In genomic region chr6:108640104-108640503, GRCh38 we compare ENCODE assay signal across 22 cellular contexts.
"Had no signal": no experiment of that assay in that cellular context is flagged by ENCODE, and none has a peak within 500 bp of the region (broad histone marks: within the 10 kb centered on the region; RNA-seq: fewer than 3 reads in every experiment).

No MANE protein-coding gene starts in this region.

- H3K4me3 Mint-ChIP-seq: activated naive CD4-positive, alpha-beta T cell treated with anti-CD3 and anti-CD28 coated beads, Interleukin-2, amount 10 ng/mL, durations not matched to agents 7 days and 5 days; endodermal cell; nephron progenitor cell; stimulated activated naive CD8-positive, alpha-beta T cell treated with anti-CD3 and anti-CD28 coated beads, Interleukin-15, amount 100 ng/mL, for 72 hours had no signal

- H3K9me3 ChIP-seq: esophagus squamous epithelium, left lung, ovary, right lobe of liver, upper lobe of left lung had no signal

- H3K27ac ChIP-seq: esophagus squamous epithelium, left lung, ovary, right lobe of liver, VCaP had no signal

- H3K27ac Mint-ChIP-seq: activated naive CD4-positive, alpha-beta T cell treated with anti-CD3 and anti-CD28 coated beads, Interleukin-2, amount 10 ng/mL, durations not matched to agents 7 days and 5 days; endodermal cell; nephron progenitor cell; stimulated activated naive CD8-positive, alpha-beta T cell treated with anti-CD3 and anti-CD28 coated beads, Interleukin-15, amount 100 ng/mL, for 72 hours had no signal

- DNase-seq: activated CD4-positive, alpha-beta T cell treated with anti-CD3 and anti-CD28 coated beads for 4 hours; activated CD4-positive, alpha-beta T cell treated with anti-CD3 and anti-CD28 coated beads, Interleukin-2, amount 50 U/mL, for 48 hours; activated CD8-positive, alpha-beta memory T cell treated with anti-CD3 and anti-CD28 coated beads for 24 hours; activated effector memory CD4-positive, alpha-beta T cell treated with anti-CD3 and anti-CD28 coated beads, Interleukin-2, amount 50 U/mL, for 16 hours; activated naive CD4-positive, alpha-beta T cell treated with anti-CD3 and anti-CD28 coated beads, Interleukin-2, amount 10 ng/mL, durations not matched to agents 7 days and 5 days; amygdala; caudate nucleus; endodermal cell; esophagus squamous epithelium; foreskin melanocyte; left lung; nephron progenitor cell; ovary; right lobe of liver; stimulated activated CD4-positive, alpha-beta T cell treated with anti-CD3 and anti-CD28 coated beads, Interleukin-4, amount 100 ng/mL, for 1 hour; stimulated activated naive CD8-positive, alpha-beta T cell treated with anti-CD3 and anti-CD28 coated beads, Interleukin-15, amount 100 ng/mL, for 72 hours; substantia nigra; T-helper 9 cell; upper lobe of left lung had no signal

- H3K36me3 ChIP-seq: left lung, ovary, right lobe of liver, upper lobe of left lung had no signal

- H3K36me3 Mint-ChIP-seq: activated naive CD4-positive, alpha-beta T cell treated with anti-CD3 and anti-CD28 coated beads, Interleukin-2, amount 10 ng/mL, durations not matched to agents 7 days and 5 days had no signal

- H3K9me3 Mint-ChIP-seq: activated naive CD4-positive, alpha-beta T cell treated with anti-CD3 and anti-CD28 coated beads, Interleukin-2, amount 10 ng/mL, durations not matched to agents 7 days and 5 days; endodermal cell; nephron progenitor cell; stimulated activated naive CD8-positive, alpha-beta T cell treated with anti-CD3 and anti-CD28 coated beads, Interleukin-15, amount 100 ng/mL, for 72 hours had no signal

- H3K27me3 ChIP-seq: esophagus squamous epithelium, left lung, ovary, right lobe of liver, upper lobe of left lung had no signal

- ATAC-seq: left lung; right lobe of liver; stimulated activated naive CD8-positive, alpha-beta T cell treated with anti-CD3 and anti-CD28 coated beads, Interleukin-15, amount 100 ng/mL, for 72 hours had no signal

- H3K27me3 Mint-ChIP-seq: progenitor cell of endocrine pancreas; stimulated activated naive CD8-positive, alpha-beta T cell treated with anti-CD3 and anti-CD28 coated beads, Interleukin-15, amount 100 ng/mL, for 72 hours had no signal

- H3K4me3 ChIP-seq: esophagus squamous epithelium, left lung, lung, ovary, right lobe of liver, upper lobe of left lung had no signal
